22 cellular contexts compared by ENCODE assay signal in genomic region chr3:135975053-135975452, GRCh38. TPM values are rescaled to one million over a fixed set of nuclear protein-coding genes. Genes with fewer than 3 reads are reported as not detected.
DNase-seq lines count a peak whose midpoint lies in the region; ATAC-seq and TF ChIP-seq lines count a peak whose summit lies in the region.
"Had no signal": no experiment of that assay in that cellular context is flagged by ENCODE, and none has a peak within 500 bp of the region (broad histone marks: within the 10 kb centered on the region; RNA-seq: fewer than 3 reads in every experiment).

No MANE protein-coding gene starts in this region.

- POLR2A ChIA-PET in HEK293 (lab: Yijun Ruan, JAX), result no interaction called here

- H3K4me3 ChIP-seq in HEK293 (ENCODE audit: low read depth, low read length) (no peak overlapping the region), adrenal gland (no peak overlapping the region), sigmoid colon (no peak overlapping the region), gastroesophageal sphincter (no peak overlapping the region)
- H3K4me3 ChIP-seq: A549, SJSA1 had no signal

- ATAC-seq in gastroesophageal sphincter (no peak), HG03139 (IDR thresholded peaks at IDR 0.05; ENCODE audit: unreplicated experiment) (no peak)
- ATAC-seq: A549, HepG2 had no signal

- H3K27ac ChIP-seq in HEK293 (ENCODE audit: extremely low read depth, low read depth, low read length), result no peak overlapping the region
- H3K27ac ChIP-seq in adrenal gland, result peak overlapping the region; percentile 22 to 67 (median 55)
- peak overlapping the region in 3 of 4 donors; percentile 57 to 64 (median 58) for H3K27ac ChIP-seq in sigmoid colon
- peak overlapping the region in 2 of 4 donors; percentile 1 to 42 for H3K27ac ChIP-seq in gastroesophageal sphincter
- H3K27ac ChIP-seq: A549, HL-60, SJSA1 had no signal

- TF ChIP-seq POLR2A in adrenal gland (IDR thresholded peaks at IDR 0.05), result no peak
- TF ChIP-seq POLR2A in sigmoid colon (IDR thresholded peaks at IDR 0.05), result no peak
- TF ChIP-seq POLR2A in gastroesophageal sphincter (IDR thresholded peaks at IDR 0.05), result no peak

- TF ChIP-seq EP300 in sigmoid colon (IDR thresholded peaks at IDR 0.05) (no peak), gastroesophageal sphincter (IDR thresholded peaks at IDR 0.05) (no peak)

- no peak for DNase-seq in adrenal gland
- peak; percentile 57 for DNase-seq in islet precursor cell
- no peak for DNase-seq in sigmoid colon
- no peak for DNase-seq in nucleus accumbens (lab: John Stamatoyannopoulos, UW)
- no peak for DNase-seq in stimulated activated CD4-positive, alpha-beta T cell treated with anti-CD3 and anti-CD28 coated beads, Interleukin-2, amount 100 ng/mL, for 48 hours
- DNase-seq: EL, GF-D8, H7, KBM-7, NCI-H1105, NCI-H2029 treated with DMSO at 0.1 percent for 48 hours, NCI-H2171, NCI-H345, NCI-H524, OCI-M1 had no signal

- H3K36me3 ChIP-seq in HEK293 (ENCODE audit: control insufficient read depth in 2 of 2, insufficient read depth in 1 of 2, low read length in 2 of 2) (no peaks in the 10 kb centered on the region), adrenal gland (replicated peaks in 1 of 2) (no peaks in the 10 kb centered on the region), sigmoid colon (no peaks in the 10 kb centered on the region), gastroesophageal sphincter (no peaks in the 10 kb centered on the region)
- H3K36me3 ChIP-seq: SJSA1 had no signal

- H3K9me3 ChIP-seq in HEK293 (ENCODE audit: control insufficient read depth, insufficient read depth, low read depth, low read length) (no peaks in the 10 kb centered on the region), adrenal gland (replicated peaks in 1 of 3) (no peaks in the 10 kb centered on the region), sigmoid colon (no peaks in the 10 kb centered on the region), gastroesophageal sphincter (no peaks in the 10 kb centered on the region)
- H3K9me3 ChIP-seq: A549, SJSA1 had no signal

- CTCF ChIA-PET in HEK293 (lab: Yijun Ruan, JAX), result no interaction called here

- H3K27me3 ChIP-seq in adrenal gland, result no peaks in the 10 kb centered on the region
- no peaks in the 10 kb centered on the region for H3K27me3 ChIP-seq in sigmoid colon
- no peaks in the 10 kb centered on the region for H3K27me3 ChIP-seq in gastroesophageal sphincter
- H3K27me3 ChIP-seq: SJSA1 had no signal

- TF ChIP-seq CTCF in HEK293 (tag by site-specific recombination; IDR thresholded peaks at IDR 0.05) (no peak), adrenal gland (IDR thresholded peaks at IDR 0.05) (no peak), sigmoid colon (IDR thresholded peaks at IDR 0.05) (no peak), gastroesophageal sphincter (IDR thresholded peaks at IDR 0.05) (no peak)

- intact Hi-C loops in adrenal gland (cut with DNase I), result no loop called here
- intact Hi-C loops in sigmoid colon (cut with DNase I), result no loop called here

- H3K4me1 ChIP-seq in HEK293 (ENCODE audit: control insufficient read depth, insufficient read depth, low read length) (no peaks in the 10 kb centered on the region), adrenal gland (replicated peaks in 1 of 2) (peaks cover 18 to 24% of the 10 kb centered on the region in 2 donors), sigmoid colon (peaks cover 0 to 68% (median 46%) of the 10 kb centered on the region in 4 donors), gastroesophageal sphincter (peaks cover 0 to 58% (median 2%) of the 10 kb centered on the region in 3 donors)
- H3K4me1 ChIP-seq: A549 had no signal

TF ChIP-seq in HEK293, 187 proteins besides CTCF, POLR2A, EP300 and RAD21:
- no peak for TF ChIP-seq ZIC2 (tag by site-specific recombination; IDR thresholded peaks at IDR 0.05)
- TF ChIP-seq ZNF37A (tag by site-specific recombination; IDR thresholded peaks at IDR 0.05), result no peak
- TF ChIP-seq ZNF10 (tag by site-specific recombination; IDR thresholded peaks at IDR 0.05), result no peak
- TF ChIP-seq KLF1 (tag by site-specific recombination; IDR thresholded peaks at IDR 0.05), result no peak
- TF ChIP-seq ZNF639 (tag by site-specific recombination; IDR thresholded peaks at IDR 0.05), result no peak
- TF ChIP-seq EGR2 (tag by site-specific recombination; IDR thresholded peaks at IDR 0.05; ENCODE audit: low read depth), result no peak
- TF ChIP-seq ZNF239 (tag by site-specific recombination; IDR thresholded peaks at IDR 0.05), result no peak
- TF ChIP-seq ZFP69B (tag by site-specific recombination; IDR thresholded peaks at IDR 0.05), result peak; percentile 69
- no peak for TF ChIP-seq ZNF16 (tag by site-specific recombination; IDR thresholded peaks at IDR 0.05; ENCODE audit: low read depth)
- TF ChIP-seq ZNF18 (tag by site-specific recombination; IDR thresholded peaks at IDR 0.05), result no peak
- no peak for TF ChIP-seq ZBTB48 (tag by site-specific recombination; IDR thresholded peaks at IDR 0.05)
- no peak for TF ChIP-seq ZNF670 (tag by site-specific recombination; IDR thresholded peaks at IDR 0.05; ENCODE audit: low read depth)
- TF ChIP-seq ZNF692 (tag by site-specific recombination; IDR thresholded peaks at IDR 0.05), result peak; percentile 95
- no peak for TF ChIP-seq ZNF366 (tag by site-specific recombination; conservative IDR thresholded peaks at IDR 0.05)
- TF ChIP-seq ZNF473 (tag by site-specific recombination; IDR thresholded peaks at IDR 0.05), result no peak
- no peak for TF ChIP-seq ZNF335 (tag by site-specific recombination; conservative IDR thresholded peaks at IDR 0.05)

RNA-seq across cellular contexts. Expression of gene PPP2R3A, which starts 9.5 kb away (rescaled TPM):
- total RNA-seq in adrenal gland (10 to 100 TPM in 5 of 8 donors, 1 to 10 TPM in 3; 8.4 to 15.4 (median 14.3) TPM), sigmoid colon (10 to 100 TPM; 32.9 to 49.0 (median 36.8) TPM), gastroesophageal sphincter (10 to 100 TPM; 22.5 to 31.8 (median 27.8) TPM)
- polyA plus RNA-seq in adrenal gland (10 to 100 TPM in 1 of 3 donors, 1 to 10 TPM in 2; 2.1 to 20.6 (median 2.3) TPM), sigmoid colon (1 to 10 TPM; 4.0 to 8.1 (median 6.6) TPM)
